8 cellular contexts compared by ENCODE assay signal in genomic region chr9:136373300-136374182, GRCh38. TPM values are rescaled to one million over a fixed set of nuclear protein-coding genes. Genes with fewer than 3 reads are reported as not detected.
DNase-seq lines count a peak whose midpoint lies in the region; ATAC-seq and TF ChIP-seq lines count a peak whose summit lies in the region.

A gene with protein sequence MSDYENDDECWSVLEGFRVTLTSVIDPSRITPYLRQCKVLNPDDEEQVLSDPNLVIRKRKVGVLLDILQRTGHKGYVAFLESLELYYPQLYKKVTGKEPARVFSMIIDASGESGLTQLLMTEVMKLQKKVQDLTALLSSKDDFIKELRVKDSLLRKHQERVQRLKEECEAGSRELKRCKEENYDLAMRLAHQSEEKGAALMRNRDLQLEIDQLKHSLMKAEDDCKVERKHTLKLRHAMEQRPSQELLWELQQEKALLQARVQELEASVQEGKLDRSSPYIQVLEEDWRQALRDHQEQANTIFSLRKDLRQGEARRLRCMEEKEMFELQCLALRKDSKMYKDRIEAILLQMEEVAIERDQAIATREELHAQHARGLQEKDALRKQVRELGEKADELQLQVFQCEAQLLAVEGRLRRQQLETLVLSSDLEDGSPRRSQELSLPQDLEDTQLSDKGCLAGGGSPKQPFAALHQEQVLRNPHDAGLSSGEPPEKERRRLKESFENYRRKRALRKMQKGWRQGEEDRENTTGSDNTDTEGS (minus strand): TSS chr9:136373669. CDS start chr9:136372078, 1,591 bp downstream.

- peak within 1 kb of the TSS; percentile 52 for H3K27ac Mint-ChIP-seq in Calu3 (ENCODE audit: unreplicated experiment)
- H3K27ac Mint-ChIP-seq in endodermal cell, result peak within 1 kb of the TSS; percentile 13
- no peak within 1 kb of the TSS for H3K27ac Mint-ChIP-seq in progenitor cell of endocrine pancreas

- 92 to 100% methylated on average over 14 to 27 of the region's 27 CpGs for WGBS in endodermal cell (ENCODE audit: insufficient coverage in 1 of 2, insufficient read length in 1 of 2), 2 experiments

- H3K4me1 Mint-ChIP-seq in Calu3 (ENCODE audit: low read depth, unreplicated experiment) (no peaks in the 10 kb centered on the region), endodermal cell (no peaks in the 10 kb centered on the region), progenitor cell of endocrine pancreas (ENCODE audit: low read depth) (peaks cover 2% of the 10 kb centered on the region)

- TF ChIP-seq CTCF in Calu3 (IDR thresholded peaks at IDR 0.05; ENCODE audit: unreplicated experiment), result no peak
- no peak for TF ChIP-seq CTCF in endodermal cell (conservative IDR thresholded peaks at IDR 0.05)
- no peak for TF ChIP-seq CTCF in neutrophil (IDR thresholded peaks at IDR 0.05)
- TF ChIP-seq CTCF in progenitor cell of endocrine pancreas (IDR thresholded peaks at IDR 0.05; ENCODE audit: unreplicated experiment), result no peak

- H3K36me3 ChIP-seq in endodermal cell (ENCODE audit: control insufficient read depth, insufficient read depth, low read length) (peaks cover 13% of the 10 kb centered on the region), neutrophil (peaks cover 28% of the 10 kb centered on the region)

- no peaks in the 10 kb centered on the region for H3K9me3 ChIP-seq in endodermal cell (ENCODE audit: control insufficient read depth, low read length)
- no peaks in the 10 kb centered on the region for H3K9me3 ChIP-seq in neutrophil

- intact Hi-C loops in Calu3 (cut with micrococcal nuclease; ENCODE audit: unreplicated experiment), result loop anchor here (2.0 kb wide), 1 partner anchor 35 kb away; no protein-coding TSS in a partner anchor

- H3K4me3 ChIP-seq in endodermal cell (ENCODE audit: low read length) (no peak within 1 kb of the TSS), neutrophil (ENCODE audit: low read depth in 1 of 2, low read length in 1 of 2) (peak within 1 kb of the TSS; percentile 51 to 63)

- no peak for ATAC-seq in HG03442 (IDR thresholded peaks at IDR 0.05; ENCODE audit: unreplicated experiment)
- ATAC-seq in GM19324 (IDR thresholded peaks at IDR 0.05; ENCODE audit: low FRiP score, unreplicated experiment), result no peak

- no peaks in the 10 kb centered on the region for H3K27me3 ChIP-seq in endodermal cell (ENCODE audit: control insufficient read depth, insufficient read depth, low read length, poor library complexity, severe bottlenecking)
- H3K27me3 ChIP-seq in neutrophil, result no peaks in the 10 kb centered on the region

- CTCF ChIA-PET in Calu3 (lab: Charles Lee), result interaction anchor here (1.5 kb wide), 1 partner anchor 11 kb away, joined by 6 read pairs; no protein-coding TSS in a partner anchor

- DNase-seq in Calu3 (no peak), NOMO-1 (lab: John Stamatoyannopoulos, UW; ENCODE audit: unreplicated experiment in 2 of 2) (peak; percentile 84 to 90), endodermal cell (no peak), NCI-H1436 treated with DMSO at 0.1 percent for 48 hours (lab: John Stamatoyannopoulos, UW) (no peak), progenitor cell of endocrine pancreas (ENCODE audit: low spot score, unreplicated experiment) (no peak)

- H3K27ac ChIP-seq in endodermal cell (ENCODE audit: low read depth, low read length) (peak within 1 kb of the TSS; percentile 92), neutrophil (peak within 1 kb of the TSS; percentile 73)

- H3K9me3 Mint-ChIP-seq in Calu3 (ENCODE audit: low read depth, unreplicated experiment), result no peaks in the 10 kb centered on the region
- no peaks in the 10 kb centered on the region for H3K9me3 Mint-ChIP-seq in endodermal cell
- no peaks in the 10 kb centered on the region for H3K9me3 Mint-ChIP-seq in progenitor cell of endocrine pancreas (ENCODE audit: low read depth)

- H3K4me3 Mint-ChIP-seq in Calu3 (ENCODE audit: low read depth, unreplicated experiment), result peak within 1 kb of the TSS; percentile 26
- no peak within 1 kb of the TSS for H3K4me3 Mint-ChIP-seq in endodermal cell
- H3K4me3 Mint-ChIP-seq in progenitor cell of endocrine pancreas (ENCODE audit: low read depth), result no peak within 1 kb of the TSS

- H3K4me1 ChIP-seq in endodermal cell (ENCODE audit: control insufficient read depth, insufficient read depth, low read length) (no peaks in the 10 kb centered on the region), neutrophil (ENCODE audit: control insufficient read depth in 1 of 2, insufficient read depth in 1 of 2, low read depth in 1 of 2, low read length in 1 of 2) (peaks cover 29 to 33% of the 10 kb centered on the region in 2 experiments)

- no peaks in the 10 kb centered on the region for H3K36me3 Mint-ChIP-seq in Calu3 (ENCODE audit: insufficient read depth, unreplicated experiment)
- no peaks in the 10 kb centered on the region for H3K36me3 Mint-ChIP-seq in endodermal cell (ENCODE audit: low read depth)
- no peaks in the 10 kb centered on the region for H3K36me3 Mint-ChIP-seq in progenitor cell of endocrine pancreas (ENCODE audit: insufficient read depth)

- H3K9ac ChIP-seq in endodermal cell (ENCODE audit: extremely low read depth, low read length, poor library complexity, severe bottlenecking), result no peak within 1 kb of the TSS

- no TSS peak for BruUV-seq in Calu3 (replicated peaks; lab: Mats Ljungman, UMichigan)

- H3K27me3 Mint-ChIP-seq in Calu3 (ENCODE audit: unreplicated experiment) (no peaks in the 10 kb centered on the region), endodermal cell (ENCODE audit: insufficient read depth) (no peaks in the 10 kb centered on the region), progenitor cell of endocrine pancreas (no peaks in the 10 kb centered on the region)

RNA-seq across cellular contexts. Expression of the gene that starts here (rescaled TPM):
- total RNA-seq in Calu3 (2022), result 1.2 and 1.6 TPM in 2 replicates
- 1 to 10 TPM in 1 of 2 donors, under 1 TPM in 1; 0.35 to 1.5 TPM for total RNA-seq in endodermal cell
- polyA plus RNA-seq in endodermal cell (2013, experiment 1 of 2), result 0.57 TPM
- polyA plus RNA-seq in endodermal cell (2013, experiment 2 of 2), result 0.21 TPM
- total RNA-seq in progenitor cell of endocrine pancreas, result 1.6 and 2.0 TPM in 2 replicates

Comparison
In these comparisons a context has a peak if more than half of its experiments do, and no peak if none do; other contexts are left out.
1. DNase-seq: peak in NOMO-1 (2 of 2); none in Calu3 (single experiment), endodermal cell (single experiment), NCI-H1436 treated with DMSO at 0.1 percent for 48 hours (single experiment) and progenitor cell of endocrine pancreas (single experiment).